16 cellular contexts compared by ENCODE assay signal in the genomic region with DNA sequence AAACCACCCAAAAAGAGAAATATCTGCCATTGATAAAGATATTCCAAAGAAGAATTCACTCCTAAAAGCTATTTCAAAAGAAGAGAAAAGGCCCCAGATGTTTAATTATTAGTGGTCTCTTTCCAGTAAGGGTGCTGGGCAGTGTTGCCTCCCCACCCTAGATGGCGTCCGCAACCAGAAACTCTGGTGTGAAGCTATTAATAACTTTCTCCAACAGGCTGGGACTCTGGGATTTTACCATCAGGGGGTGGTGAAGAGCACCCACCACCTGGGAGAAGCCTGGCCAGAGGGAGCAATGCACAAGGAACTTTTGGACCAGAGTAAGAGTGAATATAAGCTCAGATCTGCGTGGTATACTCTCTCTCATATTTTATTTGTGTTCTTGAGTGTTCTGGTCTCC.
DNase-seq lines count a peak whose midpoint lies in the region; ATAC-seq lines count a peak whose summit lies in the region.
"Had no signal": no experiment of that assay in that cellular context is flagged by ENCODE, and none has a peak within 500 bp of the region (broad histone marks: within the 10 kb centered on the region; RNA-seq: fewer than 3 reads in every experiment).

No MANE protein-coding gene starts in this region.

- ATAC-seq in HG02981 (IDR thresholded peaks at IDR 0.05; ENCODE audit: unreplicated experiment): no peak
- ATAC-seq: stimulated activated naive CD8-positive, alpha-beta T cell treated with anti-CD3 and anti-CD28 coated beads, Interleukin-15, amount 100 ng/mL, for 72 hours had no signal

- DNase-seq in activated effector memory CD4-positive, alpha-beta T cell treated with anti-CD3 and anti-CD28 coated beads, Interleukin-2, amount 50 U/mL, for 16 hours: peak; percentile 14
- no peak for DNase-seq in activated effector memory CD4-positive, alpha-beta T cell treated with Interleukin-2 at 50 U/mL for 16 hours
- peak; percentile 14 for DNase-seq in SW480 (ENCODE audit: low spot score)
- DNase-seq in iPS-NIHi7 (ENCODE audit: extremely low spot score): peak; percentile 61
- DNase-seq in superior temporal gyrus (ENCODE audit: extremely low spot score): peak; percentile 68
- no peak for DNase-seq in activated CD8-positive, alpha-beta memory T cell treated with anti-CD3 and anti-CD28 coated beads, Interleukin-2, amount 50 U/mL, for 48 hours
- DNase-seq in central memory CD4-positive, alpha-beta T cell: no peak
- DNase-seq: activated CD4-positive, alpha-beta T cell treated with anti-CD3 and anti-CD28 coated beads for 48 hours; activated naive CD4-positive, alpha-beta T cell treated with anti-CD3 and anti-CD28 coated beads for 36 hours; CD4-positive, alpha-beta memory T cell; dermis blood vessel endothelial cell; MG63; NCI-H187 treated with DMSO at 0.1 percent for 48 hours; NCI-H446; stimulated activated naive CD8-positive, alpha-beta T cell treated with anti-CD3 and anti-CD28 coated beads, Interleukin-15, amount 100 ng/mL, for 72 hours had no signal

Comparison
In these comparisons a context has a peak if more than half of its experiments do, and no peak if none do; other contexts are left out.
1. DNase-seq: peak in activated effector memory CD4-positive, alpha-beta T cell treated with anti-CD3 and anti-CD28 coated beads, Interleukin-2, amount 50 U/mL, for 16 hours (single experiment), SW480 (single experiment), iPS-NIHi7 (single experiment) and superior temporal gyrus (single experiment); none in activated effector memory CD4-positive, alpha-beta T cell treated with Interleukin-2 at 50 U/mL for 16 hours (single experiment), activated CD8-positive, alpha-beta memory T cell treated with anti-CD3 and anti-CD28 coated beads, Interleukin-2, amount 50 U/mL, for 48 hours (single experiment) and central memory CD4-positive, alpha-beta T cell (single experiment).